Comparison of ENCODE assay signal across 10 cellular contexts in genomic region chr15:40097096-40097967, GRCh38. TPM values are rescaled to one million over a fixed set of nuclear protein-coding genes. Genes with fewer than 3 reads are reported as not detected.
A peak's percentile ranks its signal among the peaks of the same experiment; 100 is the strongest.
DNase-seq lines count a peak whose midpoint lies in the region; ATAC-seq and TF ChIP-seq lines count a peak whose summit lies in the region.
"Had no signal": no experiment of that assay in that cellular context is flagged by ENCODE, and none has a peak within 500 bp of the region (broad histone marks: within the 10 kb centered on the region; RNA-seq: fewer than 3 reads in every experiment).

No MANE protein-coding gene starts in this region.

- H3K9me3 Mint-ChIP-seq in WTC11: no peaks in the 10 kb centered on the region
- H3K9me3 Mint-ChIP-seq in stimulated activated naive CD8-positive, alpha-beta T cell treated with anti-CD3 and anti-CD28 coated beads, Interleukin-15, amount 100 ng/mL, for 72 hours: no peaks in the 10 kb centered on the region
- H3K9me3 Mint-ChIP-seq: neural crest cell had no signal

- H3K27ac ChIP-seq in HUES48 (ENCODE audit: low read depth, low read length) (peak overlapping the region; percentile 83), left lung (peak overlapping the region; percentile 81 to 91)

- no peak overlapping the region for H3K9ac ChIP-seq in HUES48 (ENCODE audit: low read depth, low read length)

- CTCF ChIA-PET in WTC11 (lab: Charles Lee): interaction anchor here (1.1 to 6.8 kb wide), 11 partner anchors 8 to 178 kb away, joined by 3 to 68 read pairs (median 5); partner anchors contain the start of gene BMF

- no peak for TF ChIP-seq CTCF in WTC11 (IDR thresholded peaks at IDR 0.05)
- no peak for TF ChIP-seq CTCF in left lung (IDR thresholded peaks at IDR 0.05)

- H3K4me3 ChIP-seq in HUES48 (ENCODE audit: low read depth, low read length): no peak overlapping the region
- no peak overlapping the region for H3K4me3 ChIP-seq in left lung

- H3K27ac Mint-ChIP-seq in WTC11: no peak overlapping the region
- H3K27ac Mint-ChIP-seq in stimulated activated naive CD8-positive, alpha-beta T cell treated with anti-CD3 and anti-CD28 coated beads, Interleukin-15, amount 100 ng/mL, for 72 hours: peak overlapping the region; percentile 95 to 100

- no peak overlapping the region for H3K4me3 Mint-ChIP-seq in WTC11
- peak overlapping the region in 1 of 2 donors; percentile 82 for H3K4me3 Mint-ChIP-seq in stimulated activated naive CD8-positive, alpha-beta T cell treated with anti-CD3 and anti-CD28 coated beads, Interleukin-15, amount 100 ng/mL, for 72 hours

- no peaks in the 10 kb centered on the region for H3K27me3 ChIP-seq in HUES48 (ENCODE audit: control insufficient read depth, insufficient read depth, low read length)
- H3K27me3 ChIP-seq in left lung: no peaks in the 10 kb centered on the region

- H3K4me1 ChIP-seq in HUES48 (ENCODE audit: control insufficient read depth, insufficient read depth, low read length): peaks cover 63% of the 10 kb centered on the region
- H3K4me1 ChIP-seq in left lung: peaks cover 57 to 98% of the 10 kb centered on the region in 2 donors

- H3K36me3 ChIP-seq in HUES48 (ENCODE audit: control insufficient read depth, insufficient read depth, low read length) (0 out of 2 replicates have a peak, but pooled peaks cover 3% of the 10 kb centered on the region), left lung (no peaks in the 10 kb centered on the region)

- DNase-seq in WTC11 (ENCODE audit: low spot score): no peak
- DNase-seq in left lung: peak in 1 of 2 donors; percentile 7
- no peak for DNase-seq in stimulated activated naive CD8-positive, alpha-beta T cell treated with anti-CD3 and anti-CD28 coated beads, Interleukin-15, amount 100 ng/mL, for 72 hours
- no peak for DNase-seq in islet precursor cell
- DNase-seq in DMS 273 treated with DMSO at 0.1 percent for 48 hours (lab: John Stamatoyannopoulos, UW): no peak
- DNase-seq: activated CD8-positive, alpha-beta memory T cell treated with anti-CD3 and anti-CD28 coated beads, Interleukin-2, amount 50 U/mL, for 48 hours; stimulated activated CD8-positive, alpha-beta memory T cell treated with anti-CD3 and anti-CD28 coated beads, Interleukin-4, amount 100 ng/mL, for 48 hours had no signal

- H3K27me3 Mint-ChIP-seq in WTC11 (ENCODE audit: low read depth): no peaks in the 10 kb centered on the region
- H3K27me3 Mint-ChIP-seq in stimulated activated naive CD8-positive, alpha-beta T cell treated with anti-CD3 and anti-CD28 coated beads, Interleukin-15, amount 100 ng/mL, for 72 hours: no peaks in the 10 kb centered on the region

- ATAC-seq in WTC11 (no peak), left lung (no peak), GM19463 (IDR thresholded peaks at IDR 0.05; ENCODE audit: unreplicated experiment) (no peak)
- no peak for ATAC-seq in stimulated activated naive CD8-positive, alpha-beta T cell treated with anti-CD3 and anti-CD28 coated beads, Interleukin-15, amount 100 ng/mL, for 72 hours

- intact Hi-C loops in left lung (cut with DNase I): no loop called here

- peaks cover 80% of the 10 kb centered on the region for H3K4me1 Mint-ChIP-seq in WTC11
- H3K4me1 Mint-ChIP-seq in stimulated activated naive CD8-positive, alpha-beta T cell treated with anti-CD3 and anti-CD28 coated beads, Interleukin-15, amount 100 ng/mL, for 72 hours: peaks cover 90% of the 10 kb centered on the region

- POLR2A ChIA-PET in WTC11 (lab: Charles Lee): no interaction called here

- no peaks in the 10 kb centered on the region for H3K9me3 ChIP-seq in HUES48 (ENCODE audit: control insufficient read depth, insufficient read depth, low read length)
- no peaks in the 10 kb centered on the region for H3K9me3 ChIP-seq in left lung

- peaks cover 20% of the 10 kb centered on the region for H3K36me3 Mint-ChIP-seq in WTC11

TF ChIP-seq in WTC11, 78 proteins besides CTCF, POLR2A, EP300 and RAD21:
- no peak for TF ChIP-seq ZNF532 (CRISPR knock-in tag; IDR thresholded peaks at IDR 0.05; ENCODE audit: borderline replicate concordance)
- TF ChIP-seq ZNF138 (CRISPR knock-in tag; conservative IDR thresholded peaks at IDR 0.05): no peak
- no peak for TF ChIP-seq SMAD4 (CRISPR knock-in tag; IDR thresholded peaks at IDR 0.05)
- TF ChIP-seq NFATC4 (CRISPR knock-in tag; IDR thresholded peaks at IDR 0.05): no peak
- TF ChIP-seq ELF4 (CRISPR knock-in tag; IDR thresholded peaks at IDR 0.05; ENCODE audit: low read depth): no peak
- no peak for TF ChIP-seq E2F5 (CRISPR knock-in tag; IDR thresholded peaks at IDR 0.05)
- 0 out of 2 replicates have a peak, but pooled peaks have one; percentile 9 for TF ChIP-seq ZNF423 (CRISPR knock-in tag; IDR thresholded peaks at IDR 0.05)
- no peak for TF ChIP-seq ZMAT4 (CRISPR knock-in tag; IDR thresholded peaks at IDR 0.05)
- TF ChIP-seq ATF3 (CRISPR knock-in tag; conservative IDR thresholded peaks at IDR 0.05): no peak
TF ChIP-seq in WTC11: peak in this region for 1.

RNA-seq across cellular contexts. Expression of gene BMF, which starts 11.3 kb away (rescaled TPM):
- total RNA-seq in WTC11 (2021): 32.9 to 36.9 TPM (median 36.6 TPM) in 3 replicates
- total RNA-seq in left lung: 10 to 100 TPM; 16.2 to 21.2 TPM

RNA-seq across cellular contexts. Expression of gene SRP14, which starts 58.4 kb away (rescaled TPM):
- total RNA-seq in WTC11 (2021) (190 to 199 TPM (median 192 TPM) in 3 replicates), left lung (100 to 1,000 TPM; 159 to 166 TPM)
